Comparison of ENCODE assay signal across 8 cellular contexts in the genomic region with DNA sequence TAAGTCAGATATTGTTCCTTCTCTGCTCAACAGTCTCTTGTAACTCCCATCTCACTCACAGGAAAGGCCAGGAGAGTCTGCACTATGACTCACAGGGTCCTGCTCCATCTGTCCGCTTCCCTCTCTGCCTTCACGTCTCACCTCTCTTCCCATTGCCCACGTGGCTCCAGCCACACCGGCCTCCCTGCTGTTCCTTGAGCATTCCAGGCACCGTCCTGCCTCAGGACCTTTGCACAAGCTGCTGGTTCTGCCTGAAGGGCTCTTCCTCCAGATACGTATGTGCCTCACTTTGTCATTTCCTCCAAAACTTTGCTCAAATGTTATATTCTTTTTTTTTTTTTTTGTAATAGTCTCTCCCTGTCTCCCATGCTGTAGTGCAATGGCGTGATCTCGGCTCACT. TPM values are rescaled to one million over a fixed set of nuclear protein-coding genes. Genes with fewer than 3 reads are reported as not detected.
"Had no signal": no experiment of that assay in that cellular context is flagged by ENCODE, and none has a peak within 500 bp of the region (broad histone marks: within the 10 kb centered on the region; RNA-seq: fewer than 3 reads in every experiment).

No MANE protein-coding gene starts in this region.

RNA-seq across cellular contexts. Expression of gene GPR32, which starts 14.0 kb away (rescaled TPM):
- total RNA-seq: LHCN-M2; MCF 10A; OCI-LY7; PC-3; Right ventricle myocardium inferior; SJCRH30; T-helper 1 cell treated with Interleukin-12 subunit alpha and Interleukin-12 subunit beta and Interleukin-4 antibody, amounts not matched to agents 30 ng/mL and 1 ng/mL, for 36 hours had no signal
- polyA plus RNA-seq: IgD-negative memory B cell had no signal

RNA-seq across cellular contexts. Expression of gene ACP4, which starts 34.0 kb away (rescaled TPM):
- total RNA-seq: LHCN-M2; MCF 10A; OCI-LY7; PC-3; Right ventricle myocardium inferior; SJCRH30; T-helper 1 cell treated with Interleukin-12 subunit alpha and Interleukin-12 subunit beta and Interleukin-4 antibody, amounts not matched to agents 30 ng/mL and 1 ng/mL, for 36 hours had no signal
- polyA plus RNA-seq: IgD-negative memory B cell had no signal

RNA-seq across cellular contexts. Expression of gene SHANK1, which starts 36.6 kb away (rescaled TPM):
- total RNA-seq: SJCRH30; T-helper 1 cell treated with Interleukin-12 subunit alpha and Interleukin-12 subunit beta and Interleukin-4 antibody, amounts not matched to agents 30 ng/mL and 1 ng/mL, for 36 hours had no signal
- polyA plus RNA-seq: IgD-negative memory B cell had no signal
